In the genomic region with DNA sequence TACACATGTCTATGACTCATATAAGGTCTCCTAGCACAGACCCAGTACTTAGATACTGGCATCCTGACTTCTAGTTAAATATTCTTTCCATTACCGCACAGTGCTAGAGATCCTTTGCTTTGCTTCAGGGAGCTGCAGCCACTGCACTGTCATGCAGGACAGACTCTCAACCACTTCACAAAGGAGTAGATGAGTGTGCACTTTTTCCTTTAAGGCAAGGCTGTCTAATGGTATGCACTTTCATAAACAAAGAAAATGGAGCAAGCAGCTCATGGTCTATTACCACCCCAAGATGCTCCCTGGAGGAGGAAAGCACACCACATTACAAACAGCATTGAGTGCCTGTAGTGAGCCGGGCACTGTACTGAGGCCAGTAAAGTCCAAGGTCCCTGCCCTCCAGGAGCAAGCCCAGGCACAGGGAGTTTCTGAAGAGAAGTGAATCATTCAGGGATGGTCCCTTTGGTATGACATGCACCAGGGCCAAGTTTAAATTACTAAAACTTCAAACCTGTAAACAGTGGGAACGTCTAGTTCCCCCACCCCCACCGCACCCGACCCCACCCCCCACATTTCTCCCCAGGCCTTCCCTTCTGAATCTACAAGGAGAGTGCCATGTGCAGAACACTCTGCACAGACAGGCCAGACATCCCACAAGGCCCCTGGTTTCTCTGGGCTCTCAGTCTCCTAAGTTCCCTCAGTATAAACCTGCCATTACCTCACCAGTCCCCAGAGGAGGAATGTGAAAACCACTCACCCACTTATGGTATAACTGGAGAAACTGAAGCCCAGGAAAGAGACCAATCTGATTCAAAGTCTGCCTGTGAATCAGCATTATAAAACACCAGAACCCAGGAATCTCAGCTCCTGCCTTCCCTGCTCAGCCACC, we compare ENCODE assay signal across 18 cellular contexts.
DNase-seq lines count a peak whose midpoint lies in the region; ATAC-seq and TF ChIP-seq lines count a peak whose summit lies in the region.
"Had no signal": no experiment of that assay in that cellular context is flagged by ENCODE, and none has a peak within 500 bp of the region (broad histone marks: within the 10 kb centered on the region; RNA-seq: fewer than 3 reads in every experiment).

No MANE protein-coding gene starts in this region.

- TF ChIP-seq CTCF in epithelial cell of esophagus (IDR thresholded peaks at IDR 0.05; ENCODE audit: insufficient read depth, low read depth, low read length, missing control alignments) (no peak), mucosa of descending colon (IDR thresholded peaks at IDR 0.05) (no peak)

- H3K4me1 ChIP-seq in mucosa of descending colon (ENCODE audit: low read depth), result no peaks in the 10 kb centered on the region
- H3K4me1 ChIP-seq: BLaER1 had no signal

- intact Hi-C loops in mucosa of descending colon (cut with DNase I, micrococcal nuclease), result no loop called here

- no peaks in the 10 kb centered on the region for H3K36me3 ChIP-seq in mucosa of descending colon (ENCODE audit: low read depth)
- H3K36me3 ChIP-seq: BLaER1, cardiac muscle cell, heart left ventricle had no signal

- H3K4me3 ChIP-seq in epithelial cell of esophagus (ENCODE audit: low read length) (no peak overlapping the region), mucosa of descending colon (no peak overlapping the region)
- H3K4me3 ChIP-seq: BLaER1, cardiac muscle cell, heart left ventricle had no signal

- no peaks in the 10 kb centered on the region for H3K9me3 ChIP-seq in mucosa of descending colon
- H3K9me3 ChIP-seq: heart left ventricle had no signal

- peak; percentile 24 for DNase-seq in AG20443 (ENCODE audit: low spot score)
- DNase-seq in HK-2 (ENCODE audit: unreplicated experiment), result peak; percentile 39
- DNase-seq in epithelial cell of esophagus (ENCODE audit: low read depth), result peak; percentile 86
- DNase-seq in mucosa of descending colon, result no peak
- no peak for DNase-seq in NCI-H1694 (lab: John Stamatoyannopoulos, UW)
- no peak for DNase-seq in germinal center (ENCODE audit: low spot score)
- DNase-seq: activated gamma-delta T cell; endodermal cell; heart left ventricle; Kasumi-1; naive B cell; NCI-H187 treated with DMSO at 0.1 percent for 48 hours; NCI-H526 treated with DMSO at 0.1 percent for 48 hours; stimulated activated CD4-positive, alpha-beta T cell treated with anti-CD3 and anti-CD28 coated beads, Interleukin-2, amount 100 ng/mL, for 24 hours had no signal

- peak; percentile 85 for ATAC-seq in mucosa of descending colon
- ATAC-seq in GM19324 (IDR thresholded peaks at IDR 0.05; ENCODE audit: low FRiP score, unreplicated experiment), result no peak
- ATAC-seq in HG03175 (IDR thresholded peaks at IDR 0.05; ENCODE audit: unreplicated experiment), result no peak

Comparison
In these comparisons a context has a peak if more than half of its experiments do, and no peak if none do; other contexts are left out.
1. DNase-seq: peak in AG20443 (single experiment), HK-2 (single experiment) and epithelial cell of esophagus (single experiment); none in mucosa of descending colon (0 of 3), NCI-H1694 (single experiment) and germinal center (single experiment).